In the genomic region with DNA sequence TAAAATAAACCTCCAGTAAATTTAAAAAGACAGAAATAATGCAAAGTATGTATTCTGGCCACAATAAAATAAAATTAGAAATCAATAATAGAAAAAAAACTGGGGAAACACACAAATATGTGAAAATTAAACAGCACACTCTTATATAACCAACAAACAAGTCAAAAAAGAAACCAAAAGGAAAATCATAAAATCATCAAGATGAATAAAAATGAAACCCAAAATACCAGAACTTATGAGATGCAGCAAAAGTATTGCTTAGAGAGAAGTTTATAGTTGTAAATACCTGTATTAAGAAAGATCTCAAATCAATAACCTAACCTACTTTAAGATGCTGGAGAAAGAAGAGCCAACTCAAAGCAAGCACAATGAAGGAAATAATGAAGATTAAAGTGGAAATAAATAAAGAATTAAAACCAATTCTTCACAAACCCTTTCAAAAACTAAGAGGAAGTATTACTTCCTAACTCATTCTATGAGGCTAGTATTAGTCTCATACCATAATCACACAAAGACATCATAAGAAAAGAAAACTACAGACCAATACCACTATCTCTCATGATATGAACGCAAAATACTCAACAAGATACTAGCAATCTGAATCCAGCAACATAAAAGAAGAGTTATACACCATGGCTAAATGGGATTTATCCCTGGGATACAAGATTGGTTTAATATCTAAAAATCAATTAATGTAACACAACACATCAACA, we compare ENCODE assay signal across 24 cellular contexts. TPM values are rescaled to one million over a fixed set of nuclear protein-coding genes. Genes with fewer than 3 reads are reported as not detected.
DNase-seq lines count a peak whose midpoint lies in the region; FAIRE-seq and TF ChIP-seq lines count a peak whose summit lies in the region.
"Had no signal": no experiment of that assay in that cellular context is flagged by ENCODE, and none has a peak within 500 bp of the region (broad histone marks: within the 10 kb centered on the region; RNA-seq: fewer than 3 reads in every experiment).

No MANE protein-coding gene starts in this region.

- no peaks in the 10 kb centered on the region for H3K79me2 ChIP-seq in trophoblast cell (ENCODE audit: control insufficient read depth, insufficient read depth, low read length, poor library complexity)

- H3K4me1 ChIP-seq in small intestine (ENCODE audit: control insufficient read depth in 2 of 2, insufficient read depth in 1 of 2, low read depth in 1 of 2, low read length in 1 of 2) (no peaks in the 10 kb centered on the region), trophoblast cell (ENCODE audit: control insufficient read depth in 1 of 2, insufficient read depth in 2 of 2, low read length in 2 of 2) (no peaks in the 10 kb centered on the region), prostate gland (replicated peaks) (no peaks in the 10 kb centered on the region)
- H3K4me1 ChIP-seq: A549, adrenal gland, breast epithelium had no signal

- no peaks in the 10 kb centered on the region for H3K36me3 ChIP-seq in small intestine (ENCODE audit: control insufficient read depth in 2 of 2, insufficient read depth in 2 of 2, low read length in 2 of 2)
- no peaks in the 10 kb centered on the region for H3K36me3 ChIP-seq in trophoblast cell (ENCODE audit: control insufficient read depth in 1 of 2, insufficient read depth in 2 of 2, low read length in 2 of 2)
- H3K36me3 ChIP-seq in prostate gland, result no peaks in the 10 kb centered on the region
- H3K36me3 ChIP-seq: adrenal gland, BLaER1, breast epithelium, neutrophil had no signal

- H3K9me3 Mint-ChIP-seq in activated CD4-positive, alpha-beta T cell treated with anti-CD3 and anti-CD28 coated beads, Interleukin-2, amount 10 ng/mL, durations not matched to agents 7 days and 5 days, result peaks cover 15% of the 10 kb centered on the region
- H3K9me3 Mint-ChIP-seq in IgD-negative memory B cell, result peaks cover 4 to 16% (median 5%) of the 10 kb centered on the region in 3 donors
- H3K9me3 Mint-ChIP-seq in activated naive CD8-positive, alpha-beta T cell treated with anti-CD3 and anti-CD28 coated beads for 36 hours, result peaks cover 19% of the 10 kb centered on the region

- 5 to 52% (median 38%) methylated on average over 1 of the region's 1 CpG for WGBS in small intestine, 3 donors
- WGBS in trophoblast cell (ENCODE audit: extremely low coverage, insufficient coverage, insufficient read length), result no CpG with 5 or more reads among the region's 1 CpG
- 88% methylated on average over 1 of the region's 1 CpG for WGBS in prostate gland

- CTCF ChIA-PET in activated CD4-positive, alpha-beta T cell treated with anti-CD3 and anti-CD28 coated beads, Interleukin-2, amount 10 ng/mL, durations not matched to agents 7 days and 5 days (lab: Charles Lee), result no interaction called here

- TF ChIP-seq POLR2A in prostate gland (IDR thresholded peaks at IDR 0.05), result no peak

- H3K4me1 Mint-ChIP-seq in activated CD4-positive, alpha-beta T cell treated with anti-CD3 and anti-CD28 coated beads, Interleukin-2, amount 10 ng/mL, durations not matched to agents 7 days and 5 days, result peaks cover 14% of the 10 kb centered on the region
- peaks cover 19 to 40% (median 19%) of the 10 kb centered on the region in 3 donors for H3K4me1 Mint-ChIP-seq in IgD-negative memory B cell
- peaks cover 9% of the 10 kb centered on the region for H3K4me1 Mint-ChIP-seq in activated naive CD8-positive, alpha-beta T cell treated with anti-CD3 and anti-CD28 coated beads for 36 hours

- H4K12ac ChIP-seq in trophoblast cell (ENCODE audit: low read depth, low read length), result no peak overlapping the region

- H3K27me3 ChIP-seq in small intestine (ENCODE audit: control insufficient read depth in 2 of 2, insufficient read depth in 2 of 2, low read length in 2 of 2) (no peaks in the 10 kb centered on the region), trophoblast cell (ENCODE audit: insufficient read depth, low read length) (no peaks in the 10 kb centered on the region), prostate gland (replicated peaks; ENCODE audit: insufficient read depth) (no peaks in the 10 kb centered on the region)
- H3K27me3 ChIP-seq: adrenal gland, BLaER1 had no signal

- no peak overlapping the region for H3K4me2 ChIP-seq in trophoblast cell (ENCODE audit: low read length)
- H3K4me2 ChIP-seq: A549, BLaER1, SK-N-SH, smooth muscle cell had no signal

- H3K4me3 ChIP-seq in small intestine (ENCODE audit: low read depth in 1 of 2, low read length in 2 of 2) (no peak overlapping the region), trophoblast cell (ENCODE audit: low read depth, low read length) (no peak overlapping the region), prostate gland (no peak overlapping the region)
- H3K4me3 ChIP-seq: A549, adrenal gland, BLaER1, breast epithelium, mucosa of descending colon, smooth muscle cell had no signal

- no peak overlapping the region for H3K4ac ChIP-seq in trophoblast cell (ENCODE audit: low read depth, low read length)

- H2AK5ac ChIP-seq in trophoblast cell (ENCODE audit: low read length), result no peak overlapping the region

- peak; percentile 5 for FAIRE-seq in small intestine (lab: Jason Lieb, UNC)
- FAIRE-seq: A549 had no signal

- peaks cover 12% of the 10 kb centered on the region for H3K27me3 Mint-ChIP-seq in activated CD4-positive, alpha-beta T cell treated with anti-CD3 and anti-CD28 coated beads, Interleukin-2, amount 10 ng/mL, durations not matched to agents 7 days and 5 days
- peaks cover 2% of the 10 kb centered on the region for H3K27me3 Mint-ChIP-seq in IgD-negative memory B cell
- no peaks in the 10 kb centered on the region for H3K27me3 Mint-ChIP-seq in activated naive CD8-positive, alpha-beta T cell treated with anti-CD3 and anti-CD28 coated beads for 36 hours

- H3K4me3 Mint-ChIP-seq in activated CD4-positive, alpha-beta T cell treated with anti-CD3 and anti-CD28 coated beads, Interleukin-2, amount 10 ng/mL, durations not matched to agents 7 days and 5 days, result peak overlapping the region; percentile 28
- peak overlapping the region in 3 of 4 donors; percentile 34 to 50 (median 39) for H3K4me3 Mint-ChIP-seq in IgD-negative memory B cell
- no peak overlapping the region for H3K4me3 Mint-ChIP-seq in activated naive CD8-positive, alpha-beta T cell treated with anti-CD3 and anti-CD28 coated beads for 36 hours
- H3K4me3 Mint-ChIP-seq: HFFc6 had no signal

- no peak overlapping the region for H3K18ac ChIP-seq in trophoblast cell (ENCODE audit: low read length)

- H2BK120ac ChIP-seq in trophoblast cell (ENCODE audit: insufficient read depth, low read length, poor library complexity), result no peak overlapping the region

- intact Hi-C loops in prostate gland (cut with DNase I), result no loop called here

- POLR2A ChIA-PET in activated CD4-positive, alpha-beta T cell treated with anti-CD3 and anti-CD28 coated beads, Interleukin-2, amount 10 ng/mL, durations not matched to agents 7 days and 5 days (lab: Charles Lee), result no interaction called here

- H3K27ac ChIP-seq in small intestine (ENCODE audit: low read depth in 1 of 2, low read length in 1 of 2), result no peak overlapping the region
- no peak overlapping the region for H3K27ac ChIP-seq in trophoblast cell (ENCODE audit: low read depth, low read length)
- no peak overlapping the region for H3K27ac ChIP-seq in prostate gland
- H3K27ac ChIP-seq: A549, adrenal gland, BLaER1, breast epithelium, neutrophil, RWPE1 had no signal

- H4K8ac ChIP-seq in trophoblast cell (ENCODE audit: low read depth, low read length), result no peak overlapping the region

- H3K36me3 Mint-ChIP-seq in activated CD4-positive, alpha-beta T cell treated with anti-CD3 and anti-CD28 coated beads, Interleukin-2, amount 10 ng/mL, durations not matched to agents 7 days and 5 days (ENCODE audit: low read depth), result peaks cover 7% of the 10 kb centered on the region
- H3K36me3 Mint-ChIP-seq in IgD-negative memory B cell, result no peaks in the 10 kb centered on the region
- H3K36me3 Mint-ChIP-seq in activated naive CD8-positive, alpha-beta T cell treated with anti-CD3 and anti-CD28 coated beads for 36 hours, result peaks cover 7% of the 10 kb centered on the region

- no peak overlapping the region for H2AFZ ChIP-seq in trophoblast cell (ENCODE audit: insufficient read depth, low read length, poor library complexity)

- peak overlapping the region; percentile 90 for H3K27ac Mint-ChIP-seq in activated CD4-positive, alpha-beta T cell treated with anti-CD3 and anti-CD28 coated beads, Interleukin-2, amount 10 ng/mL, durations not matched to agents 7 days and 5 days
- peak overlapping the region; percentile 24 to 86 (median 77) for H3K27ac Mint-ChIP-seq in IgD-negative memory B cell
- H3K27ac Mint-ChIP-seq in activated naive CD8-positive, alpha-beta T cell treated with anti-CD3 and anti-CD28 coated beads for 36 hours, result peak overlapping the region; percentile 70
- H3K27ac Mint-ChIP-seq: HFFc6 had no signal

- H3K79me1 ChIP-seq in trophoblast cell (ENCODE audit: low read length), result no peaks in the 10 kb centered on the region

- H3K9ac ChIP-seq in trophoblast cell (ENCODE audit: low read length), result no peak overlapping the region
- H3K9ac ChIP-seq: BLaER1, SK-N-SH had no signal

- no peak overlapping the region for H3K14ac ChIP-seq in trophoblast cell (ENCODE audit: low read length)

- no peak overlapping the region for H3K23ac ChIP-seq in trophoblast cell (ENCODE audit: low read length)

- no peak for DNase-seq in activated CD4-positive, alpha-beta T cell treated with anti-CD3 and anti-CD28 coated beads, Interleukin-2, amount 10 ng/mL, durations not matched to agents 7 days and 5 days
- DNase-seq in activated CD4-positive, alpha-beta T cell treated with anti-CD3 and anti-CD28 coated beads for 48 hours, result no peak
- DNase-seq in activated naive CD8-positive, alpha-beta T cell treated with anti-CD3 and anti-CD28 coated beads for 36 hours, result no peak
- DNase-seq in small intestine, result no peak
- DNase-seq in trophoblast cell, result no peak
- DNase-seq in prostate gland (ENCODE audit: low spot score), result no peak
- DNase-seq in nucleus accumbens (lab: John Stamatoyannopoulos, UW), result no peak
- DNase-seq: DMS153; GDM1; HFFc6; left ventricle myocardium superior; mucosa of descending colon; NCI-H1105 treated with DMSO at 0.1 percent for 48 hours; NCI-H510A; SK-N-SH; stimulated activated CD4-positive, alpha-beta T cell treated with anti-CD3 and anti-CD28 coated beads, Interleukin-4, amount 100 ng/mL, for 1 hour had no signal

- no peak overlapping the region for H2BK5ac ChIP-seq in trophoblast cell (ENCODE audit: low read depth, low read length, poor library complexity)

- H2BK12ac ChIP-seq in trophoblast cell (ENCODE audit: low read length), result no peak overlapping the region

- H3K9me3 ChIP-seq in small intestine (ENCODE audit: control insufficient read depth, low read depth) (no peaks in the 10 kb centered on the region), trophoblast cell (ENCODE audit: insufficient read depth, low read depth, low read length) (no peaks in the 10 kb centered on the region), prostate gland (no peaks in the 10 kb centered on the region)
- H3K9me3 ChIP-seq: A549, adrenal gland, mucosa of descending colon, neutrophil, SK-N-SH had no signal

- no peak for TF ChIP-seq CTCF in prostate gland (IDR thresholded peaks at IDR 0.05)

- H4K91ac ChIP-seq in trophoblast cell (ENCODE audit: low read depth, low read length), result no peak overlapping the region

RNA-seq across cellular contexts. Expression of gene KRTAP10-3, which starts 6.4 kb away (rescaled TPM):
- not detected for total RNA-seq in activated CD4-positive, alpha-beta T cell treated with anti-CD3 and anti-CD28 coated beads, Interleukin-2, amount 10 ng/mL, durations not matched to agents 7 days and 5 days
- polyA plus RNA-seq in IgD-negative memory B cell, result not detected
- total RNA-seq in activated naive CD8-positive, alpha-beta T cell treated with anti-CD3 and anti-CD28 coated beads for 36 hours, result not detected
- not detected for polyA plus RNA-seq in small intestine
- polyA plus RNA-seq in trophoblast cell (2013), result not detected in 2 replicates
- total RNA-seq in prostate gland, result not detected
- total RNA-seq: adrenal gland, breast epithelium, HFFc6, left ventricle myocardium superior, mucosa of descending colon, smooth muscle cell had no signal
- polyA plus RNA-seq: A549, adrenal gland, SK-N-SH, smooth muscle cell had no signal

RNA-seq across cellular contexts. Expression of gene KRTAP10-4, which starts 8.5 kb away (rescaled TPM):
- total RNA-seq in activated CD4-positive, alpha-beta T cell treated with anti-CD3 and anti-CD28 coated beads, Interleukin-2, amount 10 ng/mL, durations not matched to agents 7 days and 5 days, result not detected
- not detected for polyA plus RNA-seq in IgD-negative memory B cell
- not detected for total RNA-seq in activated naive CD8-positive, alpha-beta T cell treated with anti-CD3 and anti-CD28 coated beads for 36 hours
- polyA plus RNA-seq in small intestine, result not detected
- not detected in 2 replicates for polyA plus RNA-seq in trophoblast cell (2013)
- not detected for total RNA-seq in prostate gland
- total RNA-seq: adrenal gland, breast epithelium, HFFc6, left ventricle myocardium superior, mucosa of descending colon, smooth muscle cell had no signal
- polyA plus RNA-seq: A549, adrenal gland, SK-N-SH, smooth muscle cell had no signal

RNA-seq across cellular contexts. Expression of gene KRTAP10-2, which starts 13.7 kb away (rescaled TPM):
- total RNA-seq in activated CD4-positive, alpha-beta T cell treated with anti-CD3 and anti-CD28 coated beads, Interleukin-2, amount 10 ng/mL, durations not matched to agents 7 days and 5 days, result not detected
- not detected for polyA plus RNA-seq in IgD-negative memory B cell
- total RNA-seq in activated naive CD8-positive, alpha-beta T cell treated with anti-CD3 and anti-CD28 coated beads for 36 hours, result not detected
- polyA plus RNA-seq in small intestine, result not detected
- not detected in 2 replicates for polyA plus RNA-seq in trophoblast cell (2013)
- total RNA-seq in prostate gland, result not detected
- total RNA-seq: adrenal gland, breast epithelium, HFFc6, left ventricle myocardium superior, mucosa of descending colon, smooth muscle cell had no signal
- polyA plus RNA-seq: A549, adrenal gland, SK-N-SH, smooth muscle cell had no signal

RNA-seq across cellular contexts. Expression of gene KRTAP10-5, which starts 15.4 kb away (rescaled TPM):
- total RNA-seq in activated CD4-positive, alpha-beta T cell treated with anti-CD3 and anti-CD28 coated beads, Interleukin-2, amount 10 ng/mL, durations not matched to agents 7 days and 5 days, result not detected
- not detected for polyA plus RNA-seq in IgD-negative memory B cell
- not detected for total RNA-seq in activated naive CD8-positive, alpha-beta T cell treated with anti-CD3 and anti-CD28 coated beads for 36 hours
- not detected for polyA plus RNA-seq in small intestine
- not detected in 2 replicates for polyA plus RNA-seq in trophoblast cell (2013)
- not detected for total RNA-seq in prostate gland
- total RNA-seq: adrenal gland, breast epithelium, HFFc6, left ventricle myocardium superior, mucosa of descending colon, smooth muscle cell had no signal
- polyA plus RNA-seq: A549, adrenal gland, SK-N-SH, smooth muscle cell had no signal

RNA-seq across cellular contexts. Expression of gene KRTAP10-1, which starts 25.0 kb away (rescaled TPM):
- not detected for total RNA-seq in activated CD4-positive, alpha-beta T cell treated with anti-CD3 and anti-CD28 coated beads, Interleukin-2, amount 10 ng/mL, durations not matched to agents 7 days and 5 days
- not detected for polyA plus RNA-seq in IgD-negative memory B cell
- total RNA-seq in activated naive CD8-positive, alpha-beta T cell treated with anti-CD3 and anti-CD28 coated beads for 36 hours, result not detected
- polyA plus RNA-seq in small intestine, result not detected
- polyA plus RNA-seq in trophoblast cell (2013), result not detected in 2 replicates
- not detected for total RNA-seq in prostate gland
- total RNA-seq: adrenal gland, breast epithelium, HFFc6, left ventricle myocardium superior, mucosa of descending colon, smooth muscle cell had no signal
- polyA plus RNA-seq: A549, adrenal gland, SK-N-SH, smooth muscle cell had no signal
